21 cellular contexts compared by ENCODE assay signal in genomic region chr22:44495629-44496028, GRCh38. TPM values are rescaled to one million over a fixed set of nuclear protein-coding genes. Genes with fewer than 3 reads are reported as not detected.
DNase-seq lines count a peak whose midpoint lies in the region; ATAC-seq and TF ChIP-seq lines count a peak whose summit lies in the region.
"Had no signal": no experiment of that assay in that cellular context is flagged by ENCODE, and none has a peak within 500 bp of the region (broad histone marks: within the 10 kb centered on the region; RNA-seq: fewer than 3 reads in every experiment).

No MANE protein-coding gene starts in this region.

- H2AFZ ChIP-seq in OCI-LY7 (ENCODE audit: low read length): no peak overlapping the region
- H2AFZ ChIP-seq: parathyroid adenoma had no signal

- no peaks in the 10 kb centered on the region for H3K27me3 Mint-ChIP-seq in activated naive CD8-positive, alpha-beta T cell
- H3K27me3 Mint-ChIP-seq in activated naive CD8-positive, alpha-beta T cell treated with anti-CD3 and anti-CD28 coated beads, Interleukin-2, amount 50 U/mL, for 24 hours: no peaks in the 10 kb centered on the region
- no peaks in the 10 kb centered on the region for H3K27me3 Mint-ChIP-seq in effector memory CD8-positive, alpha-beta T cell
- H3K27me3 Mint-ChIP-seq in osteocyte (ENCODE audit: unreplicated experiment): no peaks in the 10 kb centered on the region

- H3K4me1 Mint-ChIP-seq in activated naive CD8-positive, alpha-beta T cell (ENCODE audit: low read depth): peaks cover 31% of the 10 kb centered on the region
- H3K4me1 Mint-ChIP-seq in activated naive CD8-positive, alpha-beta T cell treated with anti-CD3 and anti-CD28 coated beads, Interleukin-2, amount 50 U/mL, for 24 hours: peaks cover 53% of the 10 kb centered on the region
- peaks cover 42% of the 10 kb centered on the region in 2 donors for H3K4me1 Mint-ChIP-seq in effector memory CD8-positive, alpha-beta T cell (ENCODE audit: low read depth in 2 of 2)
- peaks cover 24% of the 10 kb centered on the region for H3K4me1 Mint-ChIP-seq in osteocyte (ENCODE audit: unreplicated experiment)

- H3K9me3 ChIP-seq in OCI-LY7 (ENCODE audit: low read length): peaks cover 8% of the 10 kb centered on the region; the same call in 1 of the 2 replicates
- H3K9me3 ChIP-seq: breast epithelium had no signal

- no peak for TF ChIP-seq CTCF in OCI-LY7 (conservative IDR thresholded peaks at IDR 0.05; ENCODE audit: low read length)
- TF ChIP-seq CTCF in osteocyte (IDR thresholded peaks at IDR 0.05): no peak

- H3K9me3 Mint-ChIP-seq in activated naive CD8-positive, alpha-beta T cell (ENCODE audit: low read depth): no peaks in the 10 kb centered on the region
- H3K9me3 Mint-ChIP-seq in activated naive CD8-positive, alpha-beta T cell treated with anti-CD3 and anti-CD28 coated beads, Interleukin-2, amount 50 U/mL, for 24 hours: peaks cover 9% of the 10 kb centered on the region
- no peaks in the 10 kb centered on the region for H3K9me3 Mint-ChIP-seq in effector memory CD8-positive, alpha-beta T cell
- H3K9me3 Mint-ChIP-seq in osteocyte (ENCODE audit: unreplicated experiment): peaks cover 3% of the 10 kb centered on the region

- DNase-seq in activated naive CD8-positive, alpha-beta T cell treated with anti-CD3 and anti-CD28 coated beads, Interleukin-2, amount 50 U/mL, for 24 hours: no peak
- DNase-seq in OCI-LY7 (ENCODE audit: low spot score) (no peak), osteocyte (ENCODE audit: extremely low spot score, unreplicated experiment) (no peak), NCI-H1105 (lab: John Stamatoyannopoulos, UW) (no peak), cortex of kidney (lab: John Stamatoyannopoulos, UW) (no peak)
- no peak for DNase-seq in effector memory CD8-positive, alpha-beta T cell
- DNase-seq: activated CD4-positive, CD25-positive, alpha-beta regulatory T cell treated with anti-CD3 and anti-CD28 coated beads, Interleukin-2, amount 50 U/mL, for 72 hours; activated CD8-positive, alpha-beta memory T cell treated with anti-CD3 and anti-CD28 coated beads, Interleukin-2, amount 50 U/mL, for 48 hours; left lung; mucosa of descending colon; NCI-H1417; NCI-H82; PC-3; T-helper 9 cell had no signal

- no peak overlapping the region for H3K27ac Mint-ChIP-seq in activated naive CD8-positive, alpha-beta T cell
- no peak overlapping the region for H3K27ac Mint-ChIP-seq in activated naive CD8-positive, alpha-beta T cell treated with anti-CD3 and anti-CD28 coated beads, Interleukin-2, amount 50 U/mL, for 24 hours
- H3K27ac Mint-ChIP-seq in effector memory CD8-positive, alpha-beta T cell: peak overlapping the region in 1 of 2 donors; percentile 96
- no peak overlapping the region for H3K27ac Mint-ChIP-seq in osteocyte (ENCODE audit: unreplicated experiment)

- no peaks in the 10 kb centered on the region for H3K4me1 ChIP-seq in OCI-LY7 (ENCODE audit: insufficient read depth, low read length, poor library complexity, severe bottlenecking)
- H3K4me1 ChIP-seq: breast epithelium, parathyroid adenoma had no signal

- H3K79me2 ChIP-seq in OCI-LY7 (ENCODE audit: insufficient read depth, low read depth, low read length): no peaks in the 10 kb centered on the region
- H3K79me2 ChIP-seq: parathyroid adenoma had no signal

- CTCF ChIA-PET in OCI-LY7 (lab: Charles Lee; ENCODE audit: unreplicated experiment): no interaction called here

- peak overlapping the region; percentile 73 for H3K4me3 Mint-ChIP-seq in activated naive CD8-positive, alpha-beta T cell
- no peak overlapping the region for H3K4me3 Mint-ChIP-seq in activated naive CD8-positive, alpha-beta T cell treated with anti-CD3 and anti-CD28 coated beads, Interleukin-2, amount 50 U/mL, for 24 hours
- peak overlapping the region; percentile 66 to 73 for H3K4me3 Mint-ChIP-seq in effector memory CD8-positive, alpha-beta T cell
- peak overlapping the region; percentile 78 for H3K4me3 Mint-ChIP-seq in osteocyte (ENCODE audit: unreplicated experiment)

- BruUV-seq in OCI-LY7 (replicated peaks; lab: Mats Ljungman, UMichigan): TSS peak; percentile 50

- no peaks in the 10 kb centered on the region for H3K9me2 ChIP-seq in OCI-LY7 (ENCODE audit: insufficient read depth, low read length)

- no peak overlapping the region for H3K4me3 ChIP-seq in OCI-LY7 (ENCODE audit: low read depth, low read length, poor library complexity, severe bottlenecking)
- H3K4me3 ChIP-seq: breast epithelium, left lung, mucosa of descending colon had no signal

- no peak overlapping the region for H3K4me2 ChIP-seq in OCI-LY7 (ENCODE audit: low read length)
- H3K4me2 ChIP-seq: KMS-11 had no signal

- H3K27ac ChIP-seq in OCI-LY7 (ENCODE audit: low read depth, low read length, poor library complexity, severe bottlenecking): no peak overlapping the region
- H3K27ac ChIP-seq: breast epithelium, KMS-11, left lung, parathyroid adenoma had no signal

- peaks cover 5% of the 10 kb centered on the region for H3K36me3 Mint-ChIP-seq in activated naive CD8-positive, alpha-beta T cell
- H3K36me3 Mint-ChIP-seq in activated naive CD8-positive, alpha-beta T cell treated with anti-CD3 and anti-CD28 coated beads, Interleukin-2, amount 50 U/mL, for 24 hours (ENCODE audit: low read depth): peaks cover 17% of the 10 kb centered on the region
- H3K36me3 Mint-ChIP-seq in effector memory CD8-positive, alpha-beta T cell (ENCODE audit: insufficient read depth): peaks cover 48% of the 10 kb centered on the region
- H3K36me3 Mint-ChIP-seq in osteocyte (ENCODE audit: unreplicated experiment): peaks cover 7% of the 10 kb centered on the region

- POLR2A ChIA-PET in OCI-LY7 (lab: Charles Lee): no interaction called here

- intact Hi-C loops in OCI-LY7 (cut with micrococcal nuclease; ENCODE audit: unreplicated experiment): no loop called here

- ATAC-seq in activated naive CD8-positive, alpha-beta T cell treated with anti-CD3 and anti-CD28 coated beads, Interleukin-2, amount 50 U/mL, for 24 hours: no peak
- ATAC-seq in effector memory CD8-positive, alpha-beta T cell (replicated peaks): no peak
- no peak for ATAC-seq in HG03108 (IDR thresholded peaks at IDR 0.05; ENCODE audit: unreplicated experiment)
- ATAC-seq: activated naive CD4-positive, alpha-beta T cell treated with anti-CD3 and anti-CD28 coated beads, Interleukin-2, amount 50 U/mL, for 72 hours; esophagus mucosa; left lung; mucosa of descending colon; PC-3 had no signal

- no peaks in the 10 kb centered on the region for H4K20me1 ChIP-seq in OCI-LY7 (ENCODE audit: insufficient read depth, low read length)

- no peaks in the 10 kb centered on the region for H3K36me3 ChIP-seq in OCI-LY7 (ENCODE audit: insufficient read depth, low read length)
- H3K36me3 ChIP-seq: breast epithelium had no signal

RNA-seq across cellular contexts. Expression of gene RTL6, which starts 2.4 kb away (rescaled TPM):
- 8.7 and 9.8 TPM in 2 replicates for total RNA-seq in OCI-LY7 (2014; rRNA removed; shearing (Covaris generic))
- total RNA-seq in OCI-LY7 (2022) (10.6 and 12.3 TPM in 2 replicates), osteocyte (34.1 and 35.5 TPM in 2 replicates)
